Comparison of ENCODE assay signal across 22 cellular contexts in the genomic region with DNA sequence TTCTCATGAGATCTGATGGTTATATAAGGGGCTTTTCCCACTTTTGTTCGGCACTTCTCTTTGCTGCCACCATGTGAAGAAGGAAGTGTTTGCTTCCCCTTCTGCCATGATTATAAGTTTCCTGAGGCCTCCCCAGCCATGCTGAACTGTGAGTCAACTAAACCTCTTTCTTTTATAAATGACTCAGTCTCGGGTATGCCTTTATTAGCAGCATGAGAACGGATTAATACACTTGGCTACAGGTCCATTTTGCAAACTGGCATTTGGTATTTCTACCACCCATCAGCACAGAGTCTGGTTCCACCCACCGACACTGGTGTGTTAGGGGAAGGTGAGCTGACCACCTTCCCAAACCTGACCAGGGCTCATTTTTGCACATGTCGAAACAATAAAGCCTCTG. TPM values are rescaled to one million over a fixed set of nuclear protein-coding genes. Genes with fewer than 3 reads are reported as not detected.
DNase-seq lines count a peak whose midpoint lies in the region; ATAC-seq and TF ChIP-seq lines count a peak whose summit lies in the region.
"Had no signal": no experiment of that assay in that cellular context is flagged by ENCODE, and none has a peak within 500 bp of the region (broad histone marks: within the 10 kb centered on the region; RNA-seq: fewer than 3 reads in every experiment).

No MANE protein-coding gene starts in this region.

- no peak overlapping the region for H3K27ac ChIP-seq in foreskin keratinocyte
- H3K27ac ChIP-seq: RWPE1, SK-N-MC had no signal

- ATAC-seq in foreskin keratinocyte (peak; percentile 55), HG03095 (IDR thresholded peaks at IDR 0.05; ENCODE audit: unreplicated experiment) (no peak)
- ATAC-seq: GM12878 had no signal

- H3K4me3 Mint-ChIP-seq in brain (no peak overlapping the region), Caco-2 (ENCODE audit: unreplicated experiment) (no peak overlapping the region)
- H3K4me3 Mint-ChIP-seq: HFFc6 had no signal

- intact Hi-C loops in Caco-2 (cut with micrococcal nuclease; ENCODE audit: unreplicated experiment): no loop called here

- H3K27me3 Mint-ChIP-seq in brain (peaks cover 4% of the 10 kb centered on the region), Caco-2 (ENCODE audit: insufficient read depth, unreplicated experiment) (no peaks in the 10 kb centered on the region)

- no peak overlapping the region for H3K4me3 ChIP-seq in retinal pigment epithelial cell (ENCODE audit: low read length)
- H3K4me3 ChIP-seq in Caco-2 (ENCODE audit: low read depth, low read length): no peak overlapping the region
- H3K4me3 ChIP-seq: GM12878, SK-N-MC had no signal

- H3K27ac Mint-ChIP-seq in brain (peak overlapping the region in 4 of 5 experiments; percentile 18 to 62 (median 44)), Caco-2 (ENCODE audit: unreplicated experiment) (no peak overlapping the region)
- H3K27ac Mint-ChIP-seq: HFFc6 had no signal

- BruUV-seq in Caco-2 (replicated peaks; lab: Mats Ljungman, UMichigan): no TSS peak

- H3K9me3 ChIP-seq in Caco-2: no peaks in the 10 kb centered on the region
- H3K9me3 ChIP-seq: BE2C had no signal

- DNase-seq in KBM-7 (peak; percentile 22), foreskin keratinocyte (no peak), retinal pigment epithelial cell (ENCODE audit: low read depth) (peak; percentile 63), Caco-2 (no peak), SW480 (ENCODE audit: low spot score) (no peak)
- DNase-seq: BE2C, DMS79, H7, HFFc6, IMR-90, NCI-H1048, NCI-H1436, NCI-H187 treated with DMSO at 0.1 percent for 48 hours, NCI-H2107, NCI-H446 treated with DMSO at 0.1 percent for 48 hours, NCI-H69, SHP77 treated with DMSO at 0.1 percent for 48 hours had no signal

- H3K27me3 ChIP-seq in foreskin keratinocyte (no peaks in the 10 kb centered on the region), Caco-2 (replicated peaks; ENCODE audit: control insufficient read depth, insufficient read depth, low read length) (no peaks in the 10 kb centered on the region)
- H3K27me3 ChIP-seq: BE2C had no signal

- peaks cover 25% of the 10 kb centered on the region for H3K4me1 Mint-ChIP-seq in brain
- H3K4me1 Mint-ChIP-seq in Caco-2 (ENCODE audit: low read depth, unreplicated experiment): peaks cover 19% of the 10 kb centered on the region

- in situ Hi-C loops in KBM-7 (cut with MboI; ENCODE audit: low pct_unique_long_range_greater_than_20kb, low sequenced_read_pairs): no loop called here

- POLR2A ChIA-PET in Caco-2 (lab: Charles Lee): no interaction called here

- CTCF ChIA-PET in Caco-2 (lab: Charles Lee): no interaction called here

- TF ChIP-seq CTCF in brain (conservative IDR thresholded peaks at IDR 0.05) (no peak), foreskin keratinocyte (conservative IDR thresholded peaks at IDR 0.05) (peak; percentile 46), retinal pigment epithelial cell (conservative IDR thresholded peaks at IDR 0.05; ENCODE audit: low read depth, low read length) (no peak), Caco-2 (IDR thresholded peaks at IDR 0.05; ENCODE audit: insufficient read depth in 1 of 2, low read depth in 1 of 2, low read length in 1 of 2, severe bottlenecking in 1 of 2, unreplicated experiment in 1 of 2) (no peak)

- H3K9me3 Mint-ChIP-seq in brain (no peaks in the 10 kb centered on the region), Caco-2 (ENCODE audit: unreplicated experiment) (no peaks in the 10 kb centered on the region)
- H3K9me3 Mint-ChIP-seq: HFFc6 had no signal

- H3K36me3 ChIP-seq in Caco-2 (ENCODE audit: control insufficient read depth, insufficient read depth, low read length): peaks cover 6% of the 10 kb centered on the region
- H3K36me3 ChIP-seq: BE2C had no signal

- peaks cover 31% of the 10 kb centered on the region for H3K36me3 Mint-ChIP-seq in brain
- peaks cover 100% of the 10 kb centered on the region for H3K36me3 Mint-ChIP-seq in Caco-2 (ENCODE audit: insufficient read depth, unreplicated experiment)

- H3K4me1 ChIP-seq in foreskin keratinocyte (no peaks in the 10 kb centered on the region), Caco-2 (no peaks in the 10 kb centered on the region)

RNA-seq across cellular contexts. Expression of gene RARS1, which starts 47.9 kb away (rescaled TPM):
- polyA plus RNA-seq in brain (ENCODE audit: insufficient read depth, low read depth, low replicate concordance) (19.6 TPM), foreskin keratinocyte (66.1 and 75.7 TPM in 2 replicates)
- total RNA-seq in foreskin keratinocyte (116 TPM in 2 replicates), Caco-2 (2022) (124 and 129 TPM in 2 replicates)

Comparison
In these comparisons a context has a peak if more than half of its experiments do, and no peak if none do; other contexts are left out.
1. DNase-seq: peak in KBM-7 (single experiment) and retinal pigment epithelial cell (single experiment); none in foreskin keratinocyte (0 of 2), Caco-2 (0 of 2) and SW480 (single experiment).